35 cellular contexts compared by ENCODE assay signal in the genomic region with DNA sequence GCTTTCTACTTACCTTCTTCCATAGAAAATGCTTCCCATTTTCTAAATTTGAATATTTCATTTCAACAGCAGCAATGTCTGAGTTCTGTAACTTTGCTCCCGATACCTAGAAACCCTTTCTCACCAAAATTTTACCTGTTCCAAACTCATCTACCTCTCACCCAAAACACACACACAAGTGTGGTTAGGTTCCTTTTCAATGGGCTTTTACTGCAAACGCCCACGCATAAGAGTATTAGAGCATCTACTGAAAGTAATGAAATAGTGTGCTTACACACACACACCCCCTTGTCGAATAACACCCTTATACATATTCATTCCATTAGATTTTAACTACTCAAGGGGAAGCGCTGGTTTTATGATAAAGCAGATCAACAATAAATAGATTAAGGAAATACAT.
A peak's percentile ranks its signal among the peaks of the same experiment; 100 is the strongest.
DNase-seq lines count a peak whose midpoint lies in the region; ATAC-seq, FAIRE-seq and TF ChIP-seq lines count a peak whose summit lies in the region.
"Had no signal": no experiment of that assay in that cellular context is flagged by ENCODE, and none has a peak within 500 bp of the region (broad histone marks: within the 10 kb centered on the region; RNA-seq: fewer than 3 reads in every experiment).

No MANE protein-coding gene starts in this region.

- in situ Hi-C loops in GM12878 (cut with MboI) = no loop called here

- H3K4me2 ChIP-seq in GM12878 (ENCODE audit: control insufficient read depth, insufficient read depth) = no peak overlapping the region
- no peak overlapping the region for H3K4me2 ChIP-seq in H1 (ENCODE audit: insufficient read depth in 1 of 2, low read depth in 2 of 2, low read length in 2 of 2)
- H3K4me2 ChIP-seq: A549; BLaER1; BLaER1 treated with 17β-estradiol and CSF1 and Interleukin-3, amounts not matched to agents 10 nM and 100 nM had no signal

- H4K91ac ChIP-seq in H1 (replicated peaks; ENCODE audit: insufficient read length, low read length) = no peak overlapping the region

- no peak overlapping the region for H3K4ac ChIP-seq in H1 (replicated peaks; ENCODE audit: insufficient read length, low read depth, low read length)

- H3K56ac ChIP-seq in H1 (replicated peaks; ENCODE audit: insufficient read length, low read depth, low read length) = no peak overlapping the region

- H3K18ac ChIP-seq in H1 (ENCODE audit: extremely low read depth, low read length) = no peak overlapping the region

- no TSS peak for BruUV-seq in GM12878 (replicated peaks; lab: Mats Ljungman, UMichigan)

- peak; percentile 16 for ATAC-seq in GM18868 (IDR thresholded peaks at IDR 0.05; ENCODE audit: unreplicated experiment)
- ATAC-seq in HG02885 (IDR thresholded peaks at IDR 0.05; ENCODE audit: poor library complexity, unreplicated experiment) = peak; percentile 25
- ATAC-seq in GM12878 = no peak
- ATAC-seq in mucosa of descending colon = no peak
- ATAC-seq in upper lobe of left lung (ENCODE audit: low FRiP score in 2 of 2) = no peak
- ATAC-seq: A549; CD8-positive, alpha-beta T cell had no signal

- no peak overlapping the region for H3K14ac ChIP-seq in H1 (ENCODE audit: insufficient read length)

- H3K4me1 ChIP-seq in GM12878 (ENCODE audit: control insufficient read depth, insufficient read depth, low read length) (peaks cover 6% of the 10 kb centered on the region), H1 (replicated peaks in 1 of 4; ENCODE audit: control insufficient read depth in 3 of 4, insufficient read depth in 4 of 4, low read length in 3 of 4) (no peaks in the 10 kb centered on the region), mucosa of descending colon (ENCODE audit: low read depth) (no peaks in the 10 kb centered on the region), upper lobe of left lung (no peaks in the 10 kb centered on the region)
- H3K4me1 ChIP-seq: A549, BE2C, Caco-2 had no signal

- H3K79me2 ChIP-seq in GM12878 (ENCODE audit: control insufficient read depth, insufficient read depth, low read length) (no peaks in the 10 kb centered on the region), H1 (ENCODE audit: control insufficient read depth in 1 of 2, insufficient read depth in 2 of 2, low read length in 2 of 2) (no peaks in the 10 kb centered on the region)

- POLR2A ChIA-PET in GM12878 (lab: Charles Lee) = no interaction called here
- POLR2A ChIA-PET in H1 (lab: Charles Lee; ENCODE audit: partially characterized antibody) = no interaction called here

- no peak overlapping the region for H2AK5ac ChIP-seq in H1 (ENCODE audit: low read depth, low read length)

- H3K9ac ChIP-seq in GM12878 (ENCODE audit: control insufficient read depth, insufficient read depth, low read length) = no peak overlapping the region
- no peak overlapping the region for H3K9ac ChIP-seq in H1 (replicated peaks in 1 of 4; ENCODE audit: extremely low read depth in 1 of 4, low read depth in 3 of 4, low read length in 3 of 4)
- H3K9ac ChIP-seq: BLaER1; BLaER1 treated with 17β-estradiol and CSF1 and Interleukin-3, amounts not matched to agents 10 nM and 100 nM had no signal

- no peak overlapping the region for H2BK20ac ChIP-seq in H1 (ENCODE audit: low read length)

- CTCF ChIA-PET in GM12878 (lab: Yijun Ruan, JAX) = no interaction called here
- CTCF ChIA-PET in H1 (lab: Charles Lee; ENCODE audit: partially characterized antibody) = no interaction called here

- TF ChIP-seq CTCF in GM12878 (IDR thresholded peaks at IDR 0.05 in 2 of 3, conservative IDR thresholded peaks at IDR 0.05 in 1 of 3; ENCODE audit: control insufficient read depth in 2 of 3, extremely low read depth in 1 of 3, insufficient read depth in 1 of 3, low read depth in 3 of 3, low read length in 3 of 3) = no peak
- TF ChIP-seq CTCF in H1 (IDR thresholded peaks at IDR 0.05; ENCODE audit: control extremely low read depth in 1 of 3, insufficient read depth in 1 of 3, low read depth in 1 of 3, low read length in 3 of 3) = no peak
- no peak for TF ChIP-seq CTCF in mucosa of descending colon (IDR thresholded peaks at IDR 0.05)
- TF ChIP-seq CTCF in upper lobe of left lung (IDR thresholded peaks at IDR 0.05) = no peak

- SMC1A ChIA-PET in GM12878 (lab: Charles Lee; ENCODE audit: uncharacterized antibody, unreplicated experiment) = no interaction called here

- H3K27me3 ChIP-seq in GM12878 (replicated peaks in 1 of 2; ENCODE audit: control insufficient read depth in 2 of 2, insufficient read depth in 2 of 2, low read length in 1 of 2) (no peaks in the 10 kb centered on the region), H1 (replicated peaks in 1 of 4; ENCODE audit: control insufficient read depth in 3 of 4, extremely low read depth in 1 of 4, insufficient read depth in 3 of 4, low read length in 3 of 4) (no peaks in the 10 kb centered on the region), upper lobe of left lung (no peaks in the 10 kb centered on the region)
- H3K27me3 ChIP-seq: BE2C; BLaER1; BLaER1 treated with 17β-estradiol and CSF1 and Interleukin-3, amounts not matched to agents 10 nM and 100 nM had no signal

- H3K4me3 ChIP-seq in GM12878 = no peak overlapping the region
- no peak overlapping the region for H3K4me3 ChIP-seq in H1 (ENCODE audit: extremely low read depth in 1 of 4, insufficient read depth in 2 of 4, low read depth in 3 of 4, low read length in 4 of 4)
- no peak overlapping the region for H3K4me3 ChIP-seq in mucosa of descending colon
- H3K4me3 ChIP-seq in upper lobe of left lung = no peak overlapping the region
- H3K4me3 ChIP-seq: A549; BLaER1; BLaER1 treated with 17β-estradiol and CSF1 and Interleukin-3, amounts not matched to agents 10 nM and 100 nM had no signal

- TF ChIP-seq RAD21 in GM12878 (IDR thresholded peaks at IDR 0.05; ENCODE audit: insufficient read depth, low read depth, low read length) (no peak), H1 (IDR thresholded peaks at IDR 0.05 in 1 of 2, conservative IDR thresholded peaks at IDR 0.05 in 1 of 2; ENCODE audit: low read depth in 2 of 2, low read length in 2 of 2) (no peak)

- no peak overlapping the region for H3K27ac ChIP-seq in GM12878 (ENCODE audit: control insufficient read depth, insufficient read depth)
- H3K27ac ChIP-seq in H1 (ENCODE audit: low read depth, low read length) = no peak overlapping the region
- no peak overlapping the region for H3K27ac ChIP-seq in upper lobe of left lung
- H3K27ac ChIP-seq: 22Rv1; A549; BLaER1; BLaER1 treated with 17β-estradiol and CSF1 and Interleukin-3, amounts not matched to agents 10 nM and 100 nM; C4-2B had no signal

- H2BK5ac ChIP-seq in H1 (ENCODE audit: low read depth, low read length) = no peak overlapping the region

- H2BK120ac ChIP-seq in H1 (replicated peaks; ENCODE audit: low read depth, low read length) = no peak overlapping the region

- H3K9me3 ChIP-seq in GM12878 (replicated peaks; ENCODE audit: control insufficient read depth, insufficient read depth, low read length) = no peaks in the 10 kb centered on the region; the same call in 2 of the 3 replicates
- H3K9me3 ChIP-seq in H1 (ENCODE audit: insufficient read depth in 2 of 2, low read depth in 1 of 2, low read length in 1 of 2) = no peaks in the 10 kb centered on the region
- H3K9me3 ChIP-seq in mucosa of descending colon = no peaks in the 10 kb centered on the region
- H3K9me3 ChIP-seq in upper lobe of left lung = no peaks in the 10 kb centered on the region
- H3K9me3 ChIP-seq: A549; BE2C; BLaER1; BLaER1 treated with 17β-estradiol and CSF1 and Interleukin-3, amounts not matched to agents 10 nM and 100 nM; Caco-2 had no signal

- H2BK15ac ChIP-seq in H1 (ENCODE audit: low read length) = no peak overlapping the region

- no peak overlapping the region for H4K8ac ChIP-seq in H1 (ENCODE audit: extremely low read depth, insufficient read depth, low read length)

- RAD21 ChIA-PET in GM12878 (lab: Charles Lee; ENCODE audit: unreplicated experiment) = no interaction called here

- DNase-seq in GM12878 (ENCODE audit: low read depth, low spot score) (no peak), H1 (ENCODE audit: low read depth in 1 of 2, low spot score in 2 of 2) (no peak), CD1c-positive myeloid dendritic cell (ENCODE audit: extremely low spot score) (no peak), NCI-H345 treated with DMSO at 0.1 percent for 48 hours (lab: John Stamatoyannopoulos, UW; ENCODE audit: unreplicated experiment) (no peak), mucosa of descending colon (no peak), upper lobe of left lung (no peak)
- DNase-seq: 8988T; ACHN; AML-193; BE2C; C1 segment of cervical spinal cord; Caco-2; Calu3; CD4-positive, alpha-beta memory T cell; CD4-positive, alpha-beta T cell; CD4-positive, CD25-positive, alpha-beta regulatory T cell; CD8-positive, alpha-beta memory T cell; CD8-positive, alpha-beta T cell; COR-L47; DMS 273 treated with DMSO at 0.1 percent for 48 hours; DMS153; DMS53; DMS79; DMS79 treated with DMSO at 0.1 percent for 48 hours; DND-41; EL had no signal

- H4K20me1 ChIP-seq in GM12878 (ENCODE audit: control insufficient read depth, insufficient read depth) = no peaks in the 10 kb centered on the region
- H4K20me1 ChIP-seq in H1 (replicated peaks in 1 of 2; ENCODE audit: control insufficient read depth in 1 of 2, insufficient read depth in 2 of 2, low read length in 2 of 2) = no peaks in the 10 kb centered on the region
- H4K20me1 ChIP-seq: BLaER1; BLaER1 treated with 17β-estradiol and CSF1 and Interleukin-3, amounts not matched to agents 10 nM and 100 nM had no signal

- peak; percentile 83 for FAIRE-seq in GM12878 (lab: Jason Lieb, UNC)
- FAIRE-seq in H1 (lab: Jason Lieb, UNC) = no peak
- FAIRE-seq: A204.1, A549, D721Med had no signal

- H2AFZ ChIP-seq in GM12878 (ENCODE audit: control insufficient read depth, low read depth, low read length) (no peak overlapping the region), H1 (ENCODE audit: low read length) (peak overlapping the region; percentile 14; the same call in 1 of the 2 replicates)

- H3K36me3 ChIP-seq in GM12878 (ENCODE audit: control insufficient read depth in 2 of 2, insufficient read depth in 2 of 2, low read length in 1 of 2) = no peaks in the 10 kb centered on the region
- H3K36me3 ChIP-seq in H1 (ENCODE audit: control insufficient read depth in 2 of 4, insufficient read depth in 4 of 4, low read length in 3 of 4) = no peaks in the 10 kb centered on the region
- H3K36me3 ChIP-seq in mucosa of descending colon (ENCODE audit: low read depth) = no peaks in the 10 kb centered on the region
- H3K36me3 ChIP-seq in upper lobe of left lung = no peaks in the 10 kb centered on the region
- H3K36me3 ChIP-seq: BE2C; BLaER1; BLaER1 treated with 17β-estradiol and CSF1 and Interleukin-3, amounts not matched to agents 10 nM and 100 nM had no signal

- H3K79me1 ChIP-seq in H1 (ENCODE audit: low read depth, low read length) = no peaks in the 10 kb centered on the region

- no peak overlapping the region for H2BK12ac ChIP-seq in H1 (ENCODE audit: low read depth, low read length)

- TF ChIP-seq POLR2A in GM12878 (IDR thresholded peaks at IDR 0.05; ENCODE audit: low read depth, low read length) = no peak
- TF ChIP-seq POLR2A in H1 (IDR thresholded peaks at IDR 0.05; ENCODE audit: control extremely low read depth in 1 of 2, low read depth in 2 of 2, low read length in 2 of 2) = no peak
- TF ChIP-seq POLR2A in upper lobe of left lung (IDR thresholded peaks at IDR 0.05) = no peak

- intact Hi-C loops in GM12878 (cut with micrococcal nuclease; ENCODE audit: unreplicated experiment) = loop anchor here (10.0 kb wide), 1 partner anchor 365 kb away; no protein-coding TSS in a partner anchor
- intact Hi-C loops in mucosa of descending colon (cut with DNase I, micrococcal nuclease) = no loop called here

- H3K23me2 ChIP-seq in H1 (ENCODE audit: low read depth, low read length) = no peaks in the 10 kb centered on the region

- H3K23ac ChIP-seq in H1 (ENCODE audit: insufficient read length) = no peak overlapping the region

- H4K5ac ChIP-seq in H1 (ENCODE audit: insufficient read length, low read depth, low read length) = no peak overlapping the region

- WGBS in GM12878 (ENCODE audit: insufficient coverage, insufficient replicate concordance, low lambda C conversion rate, missing lambda C conversion rate) = 74% methylated on average over 5 of the region's 5 CpGs
- 96% methylated on average over 5 of the region's 5 CpGs; no CpG with 5 or more reads in 1 of the 2 experiments for WGBS in H1 (ENCODE audit: extremely low coverage in 1 of 2, insufficient coverage in 1 of 2, insufficient read length in 1 of 2, insufficient replicate concordance in 2 of 2, low coverage in 1 of 2, low lambda C conversion rate in 2 of 2, missing lambda C conversion rate in 1 of 2), 2 experiments
- WGBS in upper lobe of left lung, 2 donors = 90 to 94% methylated on average over 5 of the region's 5 CpGs

- TF ChIP-seq EP300 in GM12878 (IDR thresholded peaks at IDR 0.05; ENCODE audit: borderline replicate concordance in 1 of 2, control insufficient read depth in 1 of 2, low read depth in 2 of 2, low read length in 2 of 2) (no peak), H1 (IDR thresholded peaks at IDR 0.05; ENCODE audit: borderline replicate concordance in 1 of 2, low read depth in 2 of 2, low read length in 2 of 2) (no peak), upper lobe of left lung (IDR thresholded peaks at IDR 0.05) (no peak)

Comparison
In these comparisons a context has a peak if more than half of its experiments do, and no peak if none do; other contexts are left out.
1. ATAC-seq: peak in GM18868 (single experiment) and HG02885 (single experiment); none in GM12878 (single experiment), mucosa of descending colon (single experiment) and upper lobe of left lung (0 of 2).